In genomic region chr1:220239213-220239612, GRCh38 we compare ENCODE assay signal across 29 cellular contexts.
"Had no signal": no experiment of that assay in that cellular context is flagged by ENCODE, and none has a peak within 500 bp of the region (broad histone marks: within the 10 kb centered on the region; RNA-seq: fewer than 3 reads in every experiment).

No MANE protein-coding gene starts in this region.

- DNase-seq: natural killer cell; occipital lobe; ovary; posterior cingulate gyrus; psoas muscle; right cardiac atrium; spleen; stimulated activated CD4-positive, alpha-beta T cell treated with anti-CD3 and anti-CD28 coated beads, Interleukin-12 subunit alpha, Interleukin-12 subunit beta, amount 100 ng/mL, for 4 hours; stimulated activated CD4-positive, alpha-beta T cell treated with anti-CD3 and anti-CD28 coated beads, Interleukin-1b, Interleukin-23, amount 100 ng/mL, for 48 hours; stimulated activated CD4-positive, alpha-beta T cell treated with anti-CD3 and anti-CD28 coated beads, Interleukin-4, amount 100 ng/mL, for 1 hour; stimulated activated CD4-positive, alpha-beta T cell treated with anti-CD3 and anti-CD28 coated beads, Interleukin-4, amount 100 ng/mL, for 4 hours; stimulated activated CD8-positive, alpha-beta memory T cell treated with anti-CD3 and anti-CD28 coated beads, Interleukin-4, amount 100 ng/mL, for 48 hours; stimulated activated naive CD4-positive, alpha-beta T cell; stimulated activated naive CD8-positive, alpha-beta T cell treated with anti-CD3 and anti-CD28 coated beads, Interleukin-15, amount 100 ng/mL, for 72 hours; stimulated activated naive CD8-positive, alpha-beta T cell treated with anti-CD3 and anti-CD28 coated beads, Interleukin-15, Interleukin-2, amounts not matched to agents 100 U/mL and 50 U/mL, for 24 hours; substantia nigra; testis; tibial artery; transverse colon; upper lobe of left lung had no signal

- H3K27ac ChIP-seq: neural progenitor cell, ovary, parathyroid adenoma, psoas muscle, skin epidermis, spleen, suprapubic skin, testis, tibial artery, transverse colon, upper lobe of left lung, vagina had no signal

- H3K9me3 ChIP-seq: ovary, suprapubic skin, testis, tibial artery, transverse colon, upper lobe of left lung, vagina had no signal

- H3K4me3 ChIP-seq: neural progenitor cell, ovary, psoas muscle, skin epidermis, smooth muscle cell, spleen, suprapubic skin, testis, tibial artery, transverse colon, upper lobe of left lung, vagina had no signal

- H3K27me3 ChIP-seq: neural progenitor cell, ovary, spleen, suprapubic skin, testis, tibial artery, transverse colon, upper lobe of left lung, vagina had no signal

- FAIRE-seq: urothelium cell line had no signal

- H3K36me3 ChIP-seq: neural progenitor cell, ovary, spleen, suprapubic skin, tibial artery, transverse colon, upper lobe of left lung, vagina had no signal

- H3K9ac ChIP-seq: neural progenitor cell, parathyroid adenoma had no signal

- ATAC-seq: natural killer cell; right cardiac atrium; sciatic nerve; stimulated activated memory B cell treated with anti-CD40 and anti-IgM and Interleukin-4, amounts not matched to agents 10 μg/mL and 1 μg/mL and 100 μg/mL, for 72 hours; stimulated activated naive CD8-positive, alpha-beta T cell treated with anti-CD3 and anti-CD28 coated beads, Interleukin-15, amount 100 ng/mL, for 72 hours; stimulated activated naive CD8-positive, alpha-beta T cell treated with anti-CD3 and anti-CD28 coated beads, Interleukin-15, Interleukin-2, amounts not matched to agents 100 U/mL and 50 U/mL, for 24 hours had no signal

- H3K4me2 ChIP-seq: neural progenitor cell, smooth muscle cell had no signal

- H3K4me1 ChIP-seq: neural progenitor cell, parathyroid adenoma, suprapubic skin had no signal

- H2AFZ ChIP-seq: neural progenitor cell, parathyroid adenoma had no signal
